In genomic region chr2:197878792-197879191, GRCh38 we compare ENCODE assay signal across 22 cellular contexts.
DNase-seq lines count a peak whose midpoint lies in the region; FAIRE-seq and TF ChIP-seq lines count a peak whose summit lies in the region.
"Had no signal": no experiment of that assay in that cellular context is flagged by ENCODE, and none has a peak within 500 bp of the region (broad histone marks: within the 10 kb centered on the region; RNA-seq: fewer than 3 reads in every experiment).

No MANE protein-coding gene starts in this region.

- H3K4me1 Mint-ChIP-seq in astrocyte (ENCODE audit: low read depth, unreplicated experiment) (peaks cover 16% of the 10 kb centered on the region), progenitor cell of endocrine pancreas (ENCODE audit: low read depth) (peaks cover 38% of the 10 kb centered on the region), glutamatergic neuron (ENCODE audit: low read depth, unreplicated experiment) (peaks cover 5% of the 10 kb centered on the region)
- H3K4me1 Mint-ChIP-seq: activated CD8-positive, alpha-beta memory T cell treated with anti-CD3 and anti-CD28 coated beads, Interleukin-2, amount 10 ng/mL, durations not matched to agents 7 days and 5 days; naive B cell; stimulated activated effector memory CD8-positive, alpha-beta T cell treated with anti-CD3 and anti-CD28 coated beads, Interleukin-12 subunit alpha, Interleukin-12 subunit beta, amount 100 ng/mL, for 72 hours had no signal

- DNase-seq in G401 (ENCODE audit: low spot score) (peak; percentile 14), astrocyte (ENCODE audit: low read depth) (peak; percentile 20), fibroblast of mammary gland (ENCODE audit: low read depth) (peak; percentile 17), progenitor cell of endocrine pancreas (ENCODE audit: low spot score, unreplicated experiment) (no peak), glutamatergic neuron (no peak), NCI-H526 treated with DMSO at 0.1 percent for 48 hours (lab: John Stamatoyannopoulos, UW) (no peak)
- DNase-seq in central memory CD4-positive, alpha-beta T cell = no peak
- DNase-seq in activated CD8-positive, alpha-beta memory T cell treated with anti-CD3 and anti-CD28 coated beads, Interleukin-2, amount 50 U/mL, for 48 hours = no peak
- DNase-seq: activated CD8-positive, alpha-beta memory T cell treated with anti-CD3 and anti-CD28 coated beads, Interleukin-2, amount 10 ng/mL, durations not matched to agents 7 days and 5 days; CD4-positive, alpha-beta T cell; cortex of kidney; DMS53; erythroblast; naive B cell; NCI-H1092 treated with DMSO at 0.1 percent for 48 hours; NCI-H526; psoas muscle had no signal

- no peaks in the 10 kb centered on the region for H3K79me2 ChIP-seq in astrocyte (ENCODE audit: insufficient read depth, low read length)

- H3K27ac Mint-ChIP-seq in astrocyte (ENCODE audit: unreplicated experiment) = no peak overlapping the region
- H3K27ac Mint-ChIP-seq in progenitor cell of endocrine pancreas = peak overlapping the region; percentile 75
- no peak overlapping the region for H3K27ac Mint-ChIP-seq in glutamatergic neuron (ENCODE audit: unreplicated experiment)
- H3K27ac Mint-ChIP-seq: activated CD8-positive, alpha-beta memory T cell treated with anti-CD3 and anti-CD28 coated beads, Interleukin-2, amount 10 ng/mL, durations not matched to agents 7 days and 5 days; CD4-positive, alpha-beta T cell; naive B cell; stimulated activated effector memory CD8-positive, alpha-beta T cell treated with anti-CD3 and anti-CD28 coated beads, Interleukin-12 subunit alpha, Interleukin-12 subunit beta, amount 100 ng/mL, for 72 hours had no signal

- no peaks in the 10 kb centered on the region for H3K9me3 ChIP-seq in astrocyte (ENCODE audit: insufficient read depth, low read depth, low read length)
- H3K9me3 ChIP-seq: psoas muscle, SJSA1, tibial nerve had no signal

- H3K9ac ChIP-seq in astrocyte (ENCODE audit: low read length) = no peak overlapping the region
- H3K9ac ChIP-seq: KMS-11 had no signal

- H3K9me3 Mint-ChIP-seq in astrocyte (ENCODE audit: unreplicated experiment) = no peaks in the 10 kb centered on the region
- H3K9me3 Mint-ChIP-seq in progenitor cell of endocrine pancreas (ENCODE audit: low read depth) = no peaks in the 10 kb centered on the region
- H3K9me3 Mint-ChIP-seq in glutamatergic neuron (ENCODE audit: unreplicated experiment) = no peaks in the 10 kb centered on the region
- H3K9me3 Mint-ChIP-seq: CD4-positive, alpha-beta T cell; stimulated activated effector memory CD8-positive, alpha-beta T cell treated with anti-CD3 and anti-CD28 coated beads, Interleukin-12 subunit alpha, Interleukin-12 subunit beta, amount 100 ng/mL, for 72 hours had no signal

- H3K4me1 ChIP-seq in astrocyte (ENCODE audit: insufficient read depth, low read length) = peaks cover 4% of the 10 kb centered on the region
- H3K4me1 ChIP-seq: SJSA1 had no signal

- H3K4me3 Mint-ChIP-seq in astrocyte (ENCODE audit: unreplicated experiment) (no peak overlapping the region), progenitor cell of endocrine pancreas (ENCODE audit: low read depth) (no peak overlapping the region), glutamatergic neuron (ENCODE audit: unreplicated experiment) (no peak overlapping the region)
- H3K4me3 Mint-ChIP-seq: activated CD8-positive, alpha-beta memory T cell treated with anti-CD3 and anti-CD28 coated beads, Interleukin-2, amount 10 ng/mL, durations not matched to agents 7 days and 5 days; CD4-positive, alpha-beta T cell; naive B cell; stimulated activated effector memory CD8-positive, alpha-beta T cell treated with anti-CD3 and anti-CD28 coated beads, Interleukin-12 subunit alpha, Interleukin-12 subunit beta, amount 100 ng/mL, for 72 hours had no signal

- in situ Hi-C loops in G401 (cut with HindIII; ENCODE audit: low sequenced_read_pairs) = no loop called here

- TF ChIP-seq CTCF in astrocyte (IDR thresholded peaks at IDR 0.05; ENCODE audit: insufficient read depth, low read depth, low read length) (no peak), fibroblast of mammary gland (conservative IDR thresholded peaks at IDR 0.05; ENCODE audit: control insufficient read depth, insufficient read depth, low read depth, low read length) (no peak), progenitor cell of endocrine pancreas (IDR thresholded peaks at IDR 0.05; ENCODE audit: unreplicated experiment) (no peak), glutamatergic neuron (IDR thresholded peaks at IDR 0.05; ENCODE audit: partially characterized antibody, unreplicated experiment) (no peak)

- no peak overlapping the region for H2AFZ ChIP-seq in astrocyte (ENCODE audit: low read depth, low read length)

- no peaks in the 10 kb centered on the region for H4K20me1 ChIP-seq in astrocyte (ENCODE audit: insufficient read depth, low read length)

- H3K4me3 ChIP-seq in astrocyte (ENCODE audit: insufficient read depth, low read depth, low read length) (no peak overlapping the region), fibroblast of mammary gland (ENCODE audit: control insufficient read depth, low read depth, low read length) (no peak overlapping the region)
- H3K4me3 ChIP-seq: lung, psoas muscle, SJSA1, tibial nerve had no signal

- H3K36me3 Mint-ChIP-seq in astrocyte (ENCODE audit: low read depth, unreplicated experiment) = no peaks in the 10 kb centered on the region
- no peaks in the 10 kb centered on the region for H3K36me3 Mint-ChIP-seq in progenitor cell of endocrine pancreas (ENCODE audit: insufficient read depth)
- H3K36me3 Mint-ChIP-seq in glutamatergic neuron (ENCODE audit: unreplicated experiment) = no peaks in the 10 kb centered on the region
- H3K36me3 Mint-ChIP-seq: activated CD8-positive, alpha-beta memory T cell treated with anti-CD3 and anti-CD28 coated beads, Interleukin-2, amount 10 ng/mL, durations not matched to agents 7 days and 5 days; naive B cell; stimulated activated effector memory CD8-positive, alpha-beta T cell treated with anti-CD3 and anti-CD28 coated beads, Interleukin-12 subunit alpha, Interleukin-12 subunit beta, amount 100 ng/mL, for 72 hours had no signal

- H3K36me3 ChIP-seq in astrocyte (ENCODE audit: insufficient read depth, low read length) = no peaks in the 10 kb centered on the region
- H3K36me3 ChIP-seq: SJSA1, tibial nerve had no signal

- H3K4me2 ChIP-seq in astrocyte (ENCODE audit: low read length) = peak overlapping the region; percentile 9
- H3K4me2 ChIP-seq: KMS-11 had no signal

- H3K27me3 Mint-ChIP-seq in astrocyte (ENCODE audit: low read depth, unreplicated experiment) (no peaks in the 10 kb centered on the region), progenitor cell of endocrine pancreas (no peaks in the 10 kb centered on the region), glutamatergic neuron (ENCODE audit: unreplicated experiment) (no peaks in the 10 kb centered on the region)
- H3K27me3 Mint-ChIP-seq: activated CD8-positive, alpha-beta memory T cell treated with anti-CD3 and anti-CD28 coated beads, Interleukin-2, amount 10 ng/mL, durations not matched to agents 7 days and 5 days; CD4-positive, alpha-beta T cell; naive B cell had no signal

- no peak for FAIRE-seq in astrocyte (lab: Jason Lieb, UNC)

- H3K27ac ChIP-seq in astrocyte (ENCODE audit: low read depth, low read length) = no peak overlapping the region
- H3K27ac ChIP-seq: KMS-11, psoas muscle, SJSA1, tibial nerve had no signal

- no peaks in the 10 kb centered on the region for H3K27me3 ChIP-seq in astrocyte (ENCODE audit: insufficient read depth, low read length)
- H3K27me3 ChIP-seq: SJSA1, tibial nerve had no signal

Comparison
In these comparisons a context has a peak if more than half of its experiments do, and no peak if none do; other contexts are left out.
1. DNase-seq: peak in G401 (single experiment), astrocyte (single experiment) and fibroblast of mammary gland (single experiment); none in progenitor cell of endocrine pancreas (single experiment), central memory CD4-positive, alpha-beta T cell (single experiment), activated CD8-positive, alpha-beta memory T cell treated with anti-CD3 and anti-CD28 coated beads, Interleukin-2, amount 50 U/mL, for 48 hours (single experiment), glutamatergic neuron (single experiment) and NCI-H526 treated with DMSO at 0.1 percent for 48 hours (single experiment).